15 cellular contexts compared by ENCODE assay signal in genomic region chr5:103424453-103425205, GRCh38.
A peak's percentile ranks its signal among the peaks of the same experiment; 100 is the strongest.
DNase-seq lines count a peak whose midpoint lies in the region; ATAC-seq and TF ChIP-seq lines count a peak whose summit lies in the region.
"Had no signal": no experiment of that assay in that cellular context is flagged by ENCODE, and none has a peak within 500 bp of the region (broad histone marks: within the 10 kb centered on the region; RNA-seq: fewer than 3 reads in every experiment).

No MANE protein-coding gene starts in this region.

- no peak for TF ChIP-seq CTCF in foreskin fibroblast (IDR thresholded peaks at IDR 0.05; ENCODE audit: low read depth, low read length)

- DNase-seq in A172 (ENCODE audit: low spot score) (peak; percentile 7), RPMI7951 (ENCODE audit: low read depth) (peak; percentile 66), foreskin fibroblast (peak; percentile 54 to 57), T1000 (lab: John Stamatoyannopoulos, UW) (no peak), superior temporal gyrus (ENCODE audit: extremely low spot score) (no peak), DMS53 treated with DMSO at 0.1 percent for 48 hours (lab: John Stamatoyannopoulos, UW; ENCODE audit: unreplicated experiment) (no peak)
- DNase-seq: activated CD8-positive, alpha-beta memory T cell treated with anti-CD3 and anti-CD28 coated beads for 24 hours; activated naive CD4-positive, alpha-beta T cell treated with anti-CD3 and anti-CD28 coated beads, Interleukin-2, amount 10 ng/mL, durations not matched to agents 7 days and 5 days; dorsolateral prefrontal cortex; GOT3; Karpas-422; NCI-H2081 had no signal

- ATAC-seq in GM21717 (IDR thresholded peaks at IDR 0.05; ENCODE audit: unreplicated experiment): peak; percentile 58
- no peak for ATAC-seq in HG03571 (IDR thresholded peaks at IDR 0.05; ENCODE audit: unreplicated experiment)

- no peak overlapping the region for H3K4me3 ChIP-seq in foreskin fibroblast (ENCODE audit: low read depth in 1 of 2, low read length in 2 of 2)
- H3K4me3 ChIP-seq: dorsolateral prefrontal cortex, lung had no signal

Comparison
In these comparisons a context has a peak if more than half of its experiments do, and no peak if none do; other contexts are left out.
1. DNase-seq: peak in A172 (single experiment), RPMI7951 (single experiment) and foreskin fibroblast (2 of 2); none in T1000 (single experiment), superior temporal gyrus (single experiment) and DMS53 treated with DMSO at 0.1 percent for 48 hours (single experiment).